In genomic region chr1:51295926-51296325, GRCh38 we compare ENCODE assay signal across 22 cellular contexts. TPM values are rescaled to one million over a fixed set of nuclear protein-coding genes. Genes with fewer than 3 reads are reported as not detected.
DNase-seq lines count a peak whose midpoint lies in the region; ATAC-seq and TF ChIP-seq lines count a peak whose summit lies in the region.
"Had no signal": no experiment of that assay in that cellular context is flagged by ENCODE, and none has a peak within 500 bp of the region (broad histone marks: within the 10 kb centered on the region; RNA-seq: fewer than 3 reads in every experiment).

No MANE protein-coding gene starts in this region.

- H2BK5ac ChIP-seq in H9 (ENCODE audit: insufficient read length, low read length) (no peak overlapping the region), mesenchymal stem cell (ENCODE audit: low read depth, low read length, poor library complexity, severe bottlenecking) (no peak overlapping the region)

- H3K9me3 Mint-ChIP-seq in H9 (no peaks in the 10 kb centered on the region; a peak in 2 of 5 replicates), endothelial cell (ENCODE audit: unreplicated experiment) (no peaks in the 10 kb centered on the region)
- H3K9me3 Mint-ChIP-seq in effector memory CD8-positive, alpha-beta T cell, result no peaks in the 10 kb centered on the region
- H3K9me3 Mint-ChIP-seq in naive thymus-derived CD8-positive, alpha-beta T cell, result no peaks in the 10 kb centered on the region
- H3K9me3 Mint-ChIP-seq: activated naive CD4-positive, alpha-beta T cell treated with anti-CD3 and anti-CD28 coated beads, Interleukin-2, amount 50 U/mL, for 24 hours; CD8-positive, alpha-beta T cell; nephron; stimulated activated naive B cell treated with anti-CD40 and anti-IgM and Interleukin-4, amounts not matched to agents 10 μg/mL and 1 μg/mL and 100 μg/mL, for 72 hours had no signal

- no peak overlapping the region for H2BK20ac ChIP-seq in H9 (ENCODE audit: low read depth, low read length, poor library complexity, severe bottlenecking)

- H3K27ac ChIP-seq in DND-41 (ENCODE audit: low read length) (no peak overlapping the region), H9 (ENCODE audit: insufficient read length, low read depth, low read length) (no peak overlapping the region), osteoblast (ENCODE audit: low read depth, low read length) (no peak overlapping the region), mesenchymal stem cell (ENCODE audit: low read length, poor library complexity, severe bottlenecking) (no peak overlapping the region)
- H3K27ac ChIP-seq: testis had no signal

- no peak overlapping the region for H3K56ac ChIP-seq in H9 (ENCODE audit: insufficient read length, low read depth, low read length)

- H3K4me3 ChIP-seq in DND-41 (ENCODE audit: low read depth in 1 of 2, low read length in 2 of 2) (no peak overlapping the region), osteoblast (ENCODE audit: insufficient read depth, low read length) (no peak overlapping the region), mesenchymal stem cell (ENCODE audit: insufficient read depth in 1 of 2, low read depth in 1 of 2, low read length in 2 of 2) (no peak overlapping the region)

- H3T11ph ChIP-seq in H9 (ENCODE audit: low read length), result no peak overlapping the region

- H2BK120ac ChIP-seq in H9 (ENCODE audit: low read depth, low read length, poor library complexity, severe bottlenecking) (no peak overlapping the region), mesenchymal stem cell (ENCODE audit: low read depth, low read length) (no peak overlapping the region)

- DNase-seq in DND-41 (no peak), H9 (peak; percentile 49), osteoblast (ENCODE audit: insufficient read length, low spot score, missing footprints) (no peak), endothelial cell (ENCODE audit: low spot score) (no peak), mesenchymal stem cell (no peak)
- no peak for DNase-seq in effector memory CD8-positive, alpha-beta T cell
- no peak for DNase-seq in naive thymus-derived CD8-positive, alpha-beta T cell
- DNase-seq: activated CD4-positive, alpha-beta T cell treated with anti-CD3 and anti-CD28 coated beads for 1 hour; DMS153; effector CD4-positive, alpha-beta T cell; GDM1; mammary epithelial cell; NCI-H1092 treated with DMSO at 0.1 percent for 48 hours; NCI-H1930; NCI-H748 treated with DMSO at 0.1 percent for 48 hours; RPMI8226; stimulated activated naive B cell treated with anti-CD40 and anti-IgM and Interleukin-4, amounts not matched to agents 10 μg/mL and 1 μg/mL and 100 μg/mL, for 72 hours had no signal

- H3K4me1 ChIP-seq in DND-41 (ENCODE audit: insufficient read depth, low read length) (peaks cover 12% of the 10 kb centered on the region), H9 (ENCODE audit: insufficient read depth, low read length) (no peaks in the 10 kb centered on the region), osteoblast (ENCODE audit: insufficient read depth, low read length) (peaks cover 3% of the 10 kb centered on the region), mesenchymal stem cell (ENCODE audit: control insufficient read depth, insufficient read depth, low read depth, low read length) (peaks cover 10% of the 10 kb centered on the region)

- no peak for ATAC-seq in DND-41 (ENCODE audit: insufficient read depth, low read depth)
- no peak for ATAC-seq in effector memory CD8-positive, alpha-beta T cell (replicated peaks)
- ATAC-seq in naive thymus-derived CD8-positive, alpha-beta T cell, result no peak

- H3K4me3 Mint-ChIP-seq in H9 (no peak overlapping the region), endothelial cell (ENCODE audit: unreplicated experiment) (no peak overlapping the region)
- peak overlapping the region; percentile 66 to 79 for H3K4me3 Mint-ChIP-seq in effector memory CD8-positive, alpha-beta T cell
- peak overlapping the region in 4 of 10 donors; percentile 26 to 84 (median 64) for H3K4me3 Mint-ChIP-seq in naive thymus-derived CD8-positive, alpha-beta T cell

- H2BK12ac ChIP-seq in H9 (ENCODE audit: insufficient read length, low read depth, low read length) (no peak overlapping the region), mesenchymal stem cell (ENCODE audit: low read length in 2 of 2) (no peak overlapping the region)

- POLR2A ChIA-PET in naive thymus-derived CD8-positive, alpha-beta T cell (lab: Charles Lee), result no interaction called here

- H2AFZ ChIP-seq in DND-41 (ENCODE audit: low read depth, low read length) (peak overlapping the region; percentile 82; the same call in 1 of the 2 replicates), H9 (ENCODE audit: low read length) (no peak overlapping the region), osteoblast (ENCODE audit: low read length) (peak overlapping the region; percentile 78), mesenchymal stem cell (ENCODE audit: low read depth, low read length) (no peak overlapping the region)

- H2AK5ac ChIP-seq in H9 (ENCODE audit: insufficient read length, low read length) (no peak overlapping the region), mesenchymal stem cell (ENCODE audit: low read length, severe bottlenecking) (no peak overlapping the region)

- H3K27ac Mint-ChIP-seq in H9, result no peak overlapping the region
- H3K27ac Mint-ChIP-seq in effector memory CD8-positive, alpha-beta T cell, result peak overlapping the region in 1 of 2 donors; percentile 67
- no peak overlapping the region for H3K27ac Mint-ChIP-seq in endothelial cell (ENCODE audit: unreplicated experiment)
- peak overlapping the region in 1 of 10 donors; percentile 58 for H3K27ac Mint-ChIP-seq in naive thymus-derived CD8-positive, alpha-beta T cell
- H3K27ac Mint-ChIP-seq: activated naive CD4-positive, alpha-beta T cell treated with anti-CD3 and anti-CD28 coated beads, Interleukin-2, amount 50 U/mL, for 24 hours; CD8-positive, alpha-beta T cell had no signal

- H3K4me2 ChIP-seq in DND-41 (ENCODE audit: insufficient read depth, low read length) (no peak overlapping the region; the same call in 1 of the 2 replicates), H9 (ENCODE audit: insufficient read depth, insufficient read length, low read length) (no peak overlapping the region), osteoblast (ENCODE audit: insufficient read depth, low read length) (no peak overlapping the region), mesenchymal stem cell (ENCODE audit: low read length, poor library complexity, severe bottlenecking) (no peak overlapping the region)

- TF ChIP-seq CTCF in DND-41 (IDR thresholded peaks at IDR 0.05; ENCODE audit: borderline replicate concordance, extremely low read depth, low read length, poor library complexity, severe bottlenecking) (no peak), H9 (conservative IDR thresholded peaks at IDR 0.05) (no peak), osteoblast (IDR thresholded peaks at IDR 0.05; ENCODE audit: extremely low read depth, low read depth, low read length) (no peak), endothelial cell (IDR thresholded peaks at IDR 0.05; ENCODE audit: unreplicated experiment) (no peak)

- no peaks in the 10 kb centered on the region for H3K23me2 ChIP-seq in H9 (ENCODE audit: insufficient read length, low read depth, low read length, poor library complexity, severe bottlenecking)

- H3K79me2 ChIP-seq in DND-41 (ENCODE audit: insufficient read depth, low read length) (no peaks in the 10 kb centered on the region), H9 (ENCODE audit: insufficient read depth, low read length) (no peaks in the 10 kb centered on the region), osteoblast (ENCODE audit: insufficient read depth, low read length) (no peaks in the 10 kb centered on the region)

- H3K4ac ChIP-seq in H9 (ENCODE audit: low read depth, low read length) (no peak overlapping the region), mesenchymal stem cell (ENCODE audit: low read depth in 1 of 2, low read length in 2 of 2) (no peak overlapping the region)

- H2BK15ac ChIP-seq in H9 (ENCODE audit: low read depth, low read length) (no peak overlapping the region), mesenchymal stem cell (ENCODE audit: low read depth, poor library complexity, severe bottlenecking) (no peak overlapping the region)

- H3K36me3 Mint-ChIP-seq in H9 (ENCODE audit: insufficient read depth in 1 of 3, low read depth in 3 of 3), result no peaks in the 10 kb centered on the region; a peak in 1 of 7 replicates
- H3K36me3 Mint-ChIP-seq in effector memory CD8-positive, alpha-beta T cell (ENCODE audit: insufficient read depth), result peaks cover 8% of the 10 kb centered on the region
- H3K36me3 Mint-ChIP-seq in endothelial cell (ENCODE audit: low read depth, unreplicated experiment), result peaks cover 5% of the 10 kb centered on the region
- H3K36me3 Mint-ChIP-seq in naive thymus-derived CD8-positive, alpha-beta T cell, result no peaks in the 10 kb centered on the region
- H3K36me3 Mint-ChIP-seq: activated naive CD4-positive, alpha-beta T cell treated with anti-CD3 and anti-CD28 coated beads, Interleukin-2, amount 50 U/mL, for 24 hours; CD8-positive, alpha-beta T cell; stimulated activated naive B cell treated with anti-CD40 and anti-IgM and Interleukin-4, amounts not matched to agents 10 μg/mL and 1 μg/mL and 100 μg/mL, for 72 hours had no signal

- no peak overlapping the region for H4K5ac ChIP-seq in H9 (ENCODE audit: insufficient read length, low read depth, low read length)

- H4K8ac ChIP-seq in H9 (replicated peaks; ENCODE audit: insufficient read length, low read depth, low read length) (no peak overlapping the region), mesenchymal stem cell (ENCODE audit: low read length) (no peak overlapping the region)

- H4K20me1 ChIP-seq in DND-41 (ENCODE audit: insufficient read depth, low read length) (no peaks in the 10 kb centered on the region), H9 (ENCODE audit: control insufficient read depth, insufficient read depth, insufficient read length) (no peaks in the 10 kb centered on the region), osteoblast (ENCODE audit: insufficient read depth, low read length) (no peaks in the 10 kb centered on the region)

- WGBS in H9 (ENCODE audit: extremely low coverage, insufficient read length, low lambda C conversion rate), result no CpG with 5 or more reads among the region's 17 CpGs
- 89% methylated on average over 16 of the region's 17 CpGs for WGBS in mesenchymal stem cell

- H3K79me1 ChIP-seq in H9 (ENCODE audit: insufficient read depth, low read depth, low read length, poor library complexity, severe bottlenecking) (no peaks in the 10 kb centered on the region), mesenchymal stem cell (replicated peaks; ENCODE audit: low read length, poor library complexity, severe bottlenecking) (no peaks in the 10 kb centered on the region)

- H3K4me1 Mint-ChIP-seq in H9, result peaks cover 8 to 18% of the 10 kb centered on the region in 2 experiments
- peaks cover 18 to 22% of the 10 kb centered on the region in 2 donors for H3K4me1 Mint-ChIP-seq in effector memory CD8-positive, alpha-beta T cell (ENCODE audit: low read depth in 2 of 2)
- H3K4me1 Mint-ChIP-seq in endothelial cell (ENCODE audit: unreplicated experiment), result peaks cover 23% of the 10 kb centered on the region
- peaks cover 11 to 29% (median 15%) of the 10 kb centered on the region in 4 donors for H3K4me1 Mint-ChIP-seq in naive thymus-derived CD8-positive, alpha-beta T cell

- H3K27me3 ChIP-seq in DND-41 (ENCODE audit: insufficient read depth, low read length, poor library complexity) (no peaks in the 10 kb centered on the region), H9 (ENCODE audit: insufficient read depth, low read length) (no peaks in the 10 kb centered on the region), osteoblast (ENCODE audit: insufficient read depth, low read length) (no peaks in the 10 kb centered on the region), mesenchymal stem cell (ENCODE audit: control insufficient read depth in 1 of 2, insufficient read depth in 1 of 2, low read length in 2 of 2) (no peaks in the 10 kb centered on the region)
- H3K27me3 ChIP-seq: testis had no signal

- no peaks in the 10 kb centered on the region for H3K9me3 ChIP-seq in DND-41 (ENCODE audit: insufficient read depth, low read length, severe bottlenecking)
- H3K9me3 ChIP-seq in H9 (ENCODE audit: control insufficient read depth, low read depth, low read length), result no peaks in the 10 kb centered on the region
- H3K9me3 ChIP-seq in osteoblast (ENCODE audit: low read depth, low read length), result no peaks in the 10 kb centered on the region
- no peaks in the 10 kb centered on the region for H3K9me3 ChIP-seq in mesenchymal stem cell (ENCODE audit: control insufficient read depth, low read length)
- H3K9me3 ChIP-seq: gastroesophageal sphincter, testis had no signal

- no peak overlapping the region for H3K9ac ChIP-seq in DND-41 (ENCODE audit: low read depth, low read length)
- no peak overlapping the region for H3K9ac ChIP-seq in H9 (ENCODE audit: extremely low read depth, insufficient read length, low read length)
- no peak overlapping the region for H3K9ac ChIP-seq in mesenchymal stem cell (ENCODE audit: low read length)

- H3K27me3 Mint-ChIP-seq in H9 (ENCODE audit: low read depth) (peaks cover 5% of the 10 kb centered on the region), endothelial cell (ENCODE audit: unreplicated experiment) (peaks cover 8% of the 10 kb centered on the region)
- H3K27me3 Mint-ChIP-seq in effector memory CD8-positive, alpha-beta T cell, result peaks cover 0 to 7% of the 10 kb centered on the region in 2 donors
- peaks cover 0 to 6% (median 0%) of the 10 kb centered on the region in 5 donors for H3K27me3 Mint-ChIP-seq in naive thymus-derived CD8-positive, alpha-beta T cell
- H3K27me3 Mint-ChIP-seq: activated naive CD4-positive, alpha-beta T cell treated with anti-CD3 and anti-CD28 coated beads, Interleukin-2, amount 50 U/mL, for 24 hours had no signal

- H3K14ac ChIP-seq in H9 (ENCODE audit: insufficient read depth, low read length) (no peak overlapping the region), mesenchymal stem cell (ENCODE audit: low read length in 2 of 2) (no peak overlapping the region)

- H3K36me3 ChIP-seq in DND-41 (ENCODE audit: insufficient read depth, low read length) (no peaks in the 10 kb centered on the region), osteoblast (ENCODE audit: insufficient read depth, low read length) (no peaks in the 10 kb centered on the region), mesenchymal stem cell (ENCODE audit: control insufficient read depth in 1 of 2, insufficient read depth in 2 of 2, low read depth in 1 of 2, low read length in 2 of 2) (no peaks in the 10 kb centered on the region)
- H3K36me3 ChIP-seq: gastroesophageal sphincter had no signal

- no peak overlapping the region for H3K23ac ChIP-seq in H9 (ENCODE audit: insufficient read length, low read depth, low read length)
- H3K23ac ChIP-seq in mesenchymal stem cell (ENCODE audit: low read length in 2 of 2), result no peak overlapping the region

- no peak overlapping the region for H3K18ac ChIP-seq in H9 (ENCODE audit: insufficient read length, low read depth, low read length)
- H3K18ac ChIP-seq in mesenchymal stem cell (ENCODE audit: low read depth in 1 of 2, low read length in 2 of 2), result no peak overlapping the region

- H4K91ac ChIP-seq in H9 (ENCODE audit: insufficient read length, low read depth, low read length) (no peak overlapping the region), mesenchymal stem cell (ENCODE audit: low read length) (no peak overlapping the region)

RNA-seq across cellular contexts. Expression of gene TTC39A, which starts 34.4 kb away (rescaled TPM):
- 7.7 and 9.1 TPM in 2 replicates for total RNA-seq in H9 (2021)
- 0.72 and 0.88 TPM in 2 replicates for total RNA-seq in osteoblast
- 0.95 TPM for total RNA-seq in endothelial cell (ENCODE audit: unreplicated experiment)
- 2.3 TPM for polyA plus RNA-seq in mesenchymal stem cell (2013, experiment 1 of 2)
- 2.4 TPM for polyA plus RNA-seq in mesenchymal stem cell (2013, experiment 2 of 2)
- not detected for total RNA-seq in naive thymus-derived CD8-positive, alpha-beta T cell
- under 1 TPM in 1 of 3 donors, not detected in 2; 0.19 TPM for polyA plus RNA-seq in naive thymus-derived CD8-positive, alpha-beta T cell
- total RNA-seq: CD8-positive, alpha-beta T cell had no signal

RNA-seq across cellular contexts. Expression of gene RNF11, which starts 59.9 kb away (rescaled TPM):
- total RNA-seq in H9 (2021) (55.1 and 55.8 TPM in 2 replicates), osteoblast (189 and 199 TPM in 2 replicates), endothelial cell (ENCODE audit: unreplicated experiment) (74.1 TPM)
- 86.9 TPM for polyA plus RNA-seq in mesenchymal stem cell (2013, experiment 1 of 2)
- polyA plus RNA-seq in mesenchymal stem cell (2013, experiment 2 of 2), result 95.0 TPM
- 10 to 100 TPM; 32.2 to 36.6 TPM for total RNA-seq in naive thymus-derived CD8-positive, alpha-beta T cell
- 10 to 100 TPM; 19.8 to 31.8 (median 27.2) TPM for polyA plus RNA-seq in naive thymus-derived CD8-positive, alpha-beta T cell

Comparison
In these comparisons a context has a peak if more than half of its experiments do, and no peak if none do; other contexts are left out.
1. H2AFZ ChIP-seq: peak in DND-41 (single experiment) and osteoblast (single experiment); none in H9 (single experiment) and mesenchymal stem cell (single experiment).
2. H3K4me3 Mint-ChIP-seq: peak in effector memory CD8-positive, alpha-beta T cell (2 of 2); none in H9 (0 of 2) and endothelial cell (single experiment).